ENCODE assay signal across 18 cellular contexts in genomic region chr12:8899835-8900234, GRCh38. TPM values are rescaled to one million over a fixed set of nuclear protein-coding genes. Genes with fewer than 3 reads are reported as not detected.
DNase-seq lines count a peak whose midpoint lies in the region; ATAC-seq and TF ChIP-seq lines count a peak whose summit lies in the region.
"Had no signal": no experiment of that assay in that cellular context is flagged by ENCODE, and none has a peak within 500 bp of the region (broad histone marks: within the 10 kb centered on the region; RNA-seq: fewer than 3 reads in every experiment).

No MANE protein-coding gene starts in this region.

- H3K9me2 ChIP-seq in OCI-LY7 (ENCODE audit: insufficient read depth, low read length) (no peaks in the 10 kb centered on the region), SK-N-SH (no peaks in the 10 kb centered on the region)

- H3K4me3 Mint-ChIP-seq in endothelial cell (ENCODE audit: unreplicated experiment) = peak overlapping the region; percentile 1
- H3K4me3 Mint-ChIP-seq: CD8-positive, alpha-beta T cell had no signal

- no peak for ATAC-seq in GM19397 (IDR thresholded peaks at IDR 0.05; ENCODE audit: unreplicated experiment)
- ATAC-seq: CD8-positive, alpha-beta T cell; HCT116 had no signal

- intact Hi-C loops in OCI-LY7 (cut with micrococcal nuclease; ENCODE audit: unreplicated experiment) = no loop called here

- no peak overlapping the region for H3K27ac Mint-ChIP-seq in endothelial cell (ENCODE audit: unreplicated experiment)
- H3K27ac Mint-ChIP-seq: CD8-positive, alpha-beta T cell had no signal

- H3K4me1 ChIP-seq in OCI-LY7 (ENCODE audit: insufficient read depth, low read length, poor library complexity, severe bottlenecking) (peaks cover 6% of the 10 kb centered on the region), SK-N-SH (ENCODE audit: control insufficient read depth in 1 of 2, insufficient read depth in 2 of 2, low read depth in 1 of 2, low read length in 1 of 2) (no peaks in the 10 kb centered on the region)
- H3K4me1 ChIP-seq: BE2C, SJSA1 had no signal

- H3K9me3 ChIP-seq in OCI-LY7 (ENCODE audit: low read length) (0 out of 2 replicates have a peak, but pooled peaks cover 6% of the 10 kb centered on the region), SK-N-SH (no peaks in the 10 kb centered on the region)
- H3K9me3 ChIP-seq: BE2C, SJSA1 had no signal

- no peaks in the 10 kb centered on the region for H3K36me3 ChIP-seq in OCI-LY7 (ENCODE audit: insufficient read depth, low read length)
- H3K36me3 ChIP-seq in SK-N-SH (replicated peaks in 1 of 2; ENCODE audit: control insufficient read depth in 1 of 2, insufficient read depth in 2 of 2, low read length in 1 of 2) = peaks cover 0 to 5% of the 10 kb centered on the region in 2 experiments
- H3K36me3 ChIP-seq: BE2C, SJSA1 had no signal

- in situ Hi-C loops in KBM-7 (cut with MboI; ENCODE audit: low pct_unique_long_range_greater_than_20kb, low sequenced_read_pairs) = loop anchor here (25.0 kb wide), 1 partner anchor 213 kb away; the partner anchor contains the start of gene RIMKLB

- no peaks in the 10 kb centered on the region for H3K27me3 Mint-ChIP-seq in endothelial cell (ENCODE audit: unreplicated experiment)

- no peak for TF ChIP-seq CTCF in OCI-LY7 (conservative IDR thresholded peaks at IDR 0.05; ENCODE audit: low read length)
- TF ChIP-seq CTCF in endothelial cell (IDR thresholded peaks at IDR 0.05; ENCODE audit: unreplicated experiment) = no peak
- TF ChIP-seq CTCF in SK-N-SH (IDR thresholded peaks at IDR 0.05) = no peak

- no peak overlapping the region for H3K4me3 ChIP-seq in OCI-LY7 (ENCODE audit: low read depth, low read length, poor library complexity, severe bottlenecking)
- H3K4me3 ChIP-seq in SK-N-SH (ENCODE audit: low read depth in 2 of 2, low read length in 1 of 2) = no peak overlapping the region
- H3K4me3 ChIP-seq: GM23248, SJSA1 had no signal

- CTCF ChIA-PET in OCI-LY7 (lab: Charles Lee; ENCODE audit: unreplicated experiment) = no interaction called here
- CTCF ChIA-PET in SK-N-SH (lab: Yijun Ruan, JAX) = interaction anchor here (1.3 kb wide), 1 partner anchor 9 kb away, joined by 7 read pairs; no protein-coding TSS in a partner anchor

- H3K9ac ChIP-seq in SK-N-SH = no peak overlapping the region
- H3K9ac ChIP-seq: GM23248 had no signal

- H4K20me1 ChIP-seq in OCI-LY7 (ENCODE audit: insufficient read depth, low read length) (no peaks in the 10 kb centered on the region), SK-N-SH (ENCODE audit: insufficient read depth) (no peaks in the 10 kb centered on the region)

- BruUV-seq in OCI-LY7 (replicated peaks; lab: Mats Ljungman, UMichigan) = no TSS peak

- no peaks in the 10 kb centered on the region for H3K36me3 Mint-ChIP-seq in endothelial cell (ENCODE audit: low read depth, unreplicated experiment)
- H3K36me3 Mint-ChIP-seq: CD8-positive, alpha-beta T cell had no signal

- H3K27me3 ChIP-seq in SK-N-SH (ENCODE audit: insufficient read depth) = no peaks in the 10 kb centered on the region; the same call in 1 of the 2 replicates
- H3K27me3 ChIP-seq: BE2C, SJSA1 had no signal

- WGBS in SK-N-SH (ENCODE audit: low lambda C conversion rate) = 55% methylated on average over 6 of the region's 6 CpGs

- no peaks in the 10 kb centered on the region for H3F3A ChIP-seq in SK-N-SH (replicated peaks; ENCODE audit: insufficient read depth)

- H3K27ac ChIP-seq in OCI-LY7 (ENCODE audit: low read depth, low read length, poor library complexity, severe bottlenecking) (no peak overlapping the region), SK-N-SH (ENCODE audit: low read depth in 2 of 2, low read length in 1 of 2) (no peak overlapping the region)
- H3K27ac ChIP-seq: GM23248, SJSA1 had no signal

- TF ChIP-seq RAD21 in SK-N-SH (IDR thresholded peaks at IDR 0.05; ENCODE audit: low read length) = no peak

- H2AFZ ChIP-seq in OCI-LY7 (ENCODE audit: low read length) (peak overlapping the region; percentile 2; the same call in 1 of the 2 replicates), SK-N-SH (ENCODE audit: low read depth) (no peak overlapping the region)
- H2AFZ ChIP-seq: GM23248 had no signal

- H3K9me3 Mint-ChIP-seq in endothelial cell (ENCODE audit: unreplicated experiment) = no peaks in the 10 kb centered on the region
- H3K9me3 Mint-ChIP-seq: CD8-positive, alpha-beta T cell had no signal

- H3K4me2 ChIP-seq in OCI-LY7 (ENCODE audit: low read length) (no peak overlapping the region), SK-N-SH (no peak overlapping the region)

- H3K79me2 ChIP-seq in OCI-LY7 (ENCODE audit: insufficient read depth, low read depth, low read length) (no peaks in the 10 kb centered on the region), SK-N-SH (ENCODE audit: insufficient read depth) (no peaks in the 10 kb centered on the region)

- no peak for TF ChIP-seq EP300 in SK-N-SH (IDR thresholded peaks at IDR 0.05; ENCODE audit: borderline replicate concordance in 1 of 2, low read depth in 1 of 2, low read length in 1 of 2)

- H3K4me1 Mint-ChIP-seq in endothelial cell (ENCODE audit: unreplicated experiment) = no peaks in the 10 kb centered on the region

- POLR2A ChIA-PET in OCI-LY7 (lab: Charles Lee) = no interaction called here
- POLR2A ChIA-PET in SK-N-SH (lab: Yijun Ruan, JAX) = no interaction called here

- DNase-seq in CD1c-positive myeloid dendritic cell (ENCODE audit: extremely low spot score) = peak; percentile 60
- DNase-seq in KBM-7 = peak; percentile 65
- DNase-seq in OCI-LY7 (ENCODE audit: low spot score) = no peak
- no peak for DNase-seq in endothelial cell (ENCODE audit: low spot score)
- no peak for DNase-seq in SK-N-SH
- no peak for DNase-seq in stimulated activated CD4-positive, alpha-beta T cell treated with anti-CD3 and anti-CD28 coated beads, Interleukin-2, amount 100 ng/mL, for 24 hours
- DNase-seq: BE2C; CD8-positive, alpha-beta T cell; GM23248; KG1; NCI-H187; NCI-H226; NCI-H524 treated with DMSO at 0.1 percent for 48 hours; RPMI8226; T-helper 1 cell had no signal

TF ChIP-seq in SK-N-SH, 30 proteins besides CTCF, POLR2A, EP300 and RAD21 (continues in another document):
- TF ChIP-seq ZBTB33 (IDR thresholded peaks at IDR 0.05; ENCODE audit: borderline replicate concordance, low read depth) (no peak), SIN3A (IDR thresholded peaks at IDR 0.05; ENCODE audit: borderline replicate concordance, low read depth, low read length) (no peak), GABPA (IDR thresholded peaks at IDR 0.05; ENCODE audit: low read depth) (no peak), PBX3 (IDR thresholded peaks at IDR 0.05) (no peak), YY1 (IDR thresholded peaks at IDR 0.05; ENCODE audit: low read depth) (no peak), FOXM1 (IDR thresholded peaks at IDR 0.05; ENCODE audit: low read depth) (no peak), RFX5 (IDR thresholded peaks at IDR 0.05; ENCODE audit: low read length) (no peak), SMC3 (IDR thresholded peaks at IDR 0.05; ENCODE audit: low read depth, low read length) (no peak), USF1 (IDR thresholded peaks at IDR 0.05; ENCODE audit: borderline replicate concordance, low read depth) (no peak), RXRA (IDR thresholded peaks at IDR 0.05; ENCODE audit: borderline replicate concordance, low read depth) (no peak), MAX (IDR thresholded peaks at IDR 0.05; ENCODE audit: low read depth) (no peak), TEAD4 (IDR thresholded peaks at IDR 0.05; ENCODE audit: borderline replicate concordance, insufficient read depth) (no peak)

RNA-seq across cellular contexts. Expression of gene PHC1, which starts 14.5 kb away (rescaled TPM):
- 52.2 and 52.4 TPM in 2 replicates for total RNA-seq in OCI-LY7 (2014; rRNA removed; shearing (Covaris generic))
- total RNA-seq in OCI-LY7 (2022) (33.6 and 42.2 TPM in 2 replicates), endothelial cell (ENCODE audit: unreplicated experiment) (55.3 TPM)
- polyA plus RNA-seq in SK-N-SH (2012; rRNA removed) = 27.0 and 34.2 TPM in 2 replicates
- 21.0 and 21.9 TPM in 2 replicates for polyA plus RNA-seq in SK-N-SH (2012; cell fraction: cytosol; rRNA removed)
- 122 and 135 TPM in 2 replicates for polyA plus RNA-seq in SK-N-SH (2012; cell fraction: nucleus; rRNA removed)

RNA-seq across cellular contexts. Expression of gene M6PR, which starts 49.6 kb away (rescaled TPM):
- 108 and 142 TPM in 2 replicates for total RNA-seq in OCI-LY7 (2014; rRNA removed; shearing (Covaris generic))
- total RNA-seq in OCI-LY7 (2022) (131 and 144 TPM in 2 replicates), endothelial cell (ENCODE audit: unreplicated experiment) (186 TPM)
- polyA plus RNA-seq in SK-N-SH (2012; rRNA removed) = 132 and 196 TPM in 2 replicates
- polyA plus RNA-seq in SK-N-SH (2012; cell fraction: cytosol; rRNA removed) = 113 and 128 TPM in 2 replicates
- polyA plus RNA-seq in SK-N-SH (2012; cell fraction: nucleus; rRNA removed) = 163 and 273 TPM in 2 replicates

Comparison
In these comparisons a context has a peak if more than half of its experiments do, and no peak if none do; other contexts are left out.
1. DNase-seq: peak in CD1c-positive myeloid dendritic cell (single experiment) and KBM-7 (single experiment); none in OCI-LY7 (single experiment), endothelial cell (single experiment), SK-N-SH (single experiment) and stimulated activated CD4-positive, alpha-beta T cell treated with anti-CD3 and anti-CD28 coated beads, Interleukin-2, amount 100 ng/mL, for 24 hours (0 of 2).